Comparison of ENCODE assay signal across 28 cellular contexts in the genomic region with DNA sequence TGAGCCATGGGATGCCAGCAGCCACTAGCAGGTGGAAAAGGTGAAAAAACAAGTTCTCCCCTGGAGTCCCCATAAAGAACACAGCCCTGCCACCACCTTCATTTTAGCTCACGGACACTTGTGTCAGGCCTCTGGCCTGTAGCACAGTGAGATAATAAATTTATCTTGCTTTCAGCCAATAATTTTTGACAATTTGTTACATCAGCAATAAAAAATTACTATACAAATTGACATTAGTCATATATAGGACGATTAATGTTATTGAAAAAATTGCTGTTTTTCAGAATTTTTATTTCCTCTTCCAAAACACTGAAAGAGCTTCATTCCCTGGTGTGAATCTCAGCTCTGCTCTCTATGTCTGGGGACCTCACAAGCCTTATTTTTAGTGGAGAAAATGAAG.
"Had no signal": no experiment of that assay in that cellular context is flagged by ENCODE, and none has a peak within 500 bp of the region (broad histone marks: within the 10 kb centered on the region; RNA-seq: fewer than 3 reads in every experiment).

No MANE protein-coding gene starts in this region.

- H3K4me2 ChIP-seq: neural progenitor cell, smooth muscle cell had no signal

- H2AFZ ChIP-seq: neural progenitor cell had no signal

- H3K4me3 ChIP-seq: neural progenitor cell, pancreas, psoas muscle, skin epidermis, smooth muscle cell, spleen, suprapubic skin, testis, tibial artery, transverse colon, upper lobe of right lung, uterus had no signal

- DNase-seq: naive thymus-derived CD4-positive, alpha-beta T cell; natural killer cell; nucleus accumbens; pancreas; psoas muscle; right cardiac atrium; spleen; stimulated activated CD4-positive, alpha-beta T cell treated with anti-CD3 and anti-CD28 coated beads, Interleukin-12 subunit alpha, Interleukin-12 subunit beta, amount 100 ng/mL, for 4 hours; stimulated activated CD4-positive, alpha-beta T cell treated with anti-CD3 and anti-CD28 coated beads, Interleukin-1b, Interleukin-23, amount 100 ng/mL, for 48 hours; stimulated activated CD4-positive, alpha-beta T cell treated with anti-CD3 and anti-CD28 coated beads, Interleukin-4, amount 100 ng/mL, for 1 hour; stimulated activated CD4-positive, alpha-beta T cell treated with anti-CD3 and anti-CD28 coated beads, Interleukin-4, amount 100 ng/mL, for 4 hours; stimulated activated CD8-positive, alpha-beta memory T cell treated with anti-CD3 and anti-CD28 coated beads, Interleukin-4, amount 100 ng/mL, for 48 hours; stimulated activated naive CD4-positive, alpha-beta T cell; stimulated activated naive CD8-positive, alpha-beta T cell treated with anti-CD3 and anti-CD28 coated beads, Interleukin-15, amount 100 ng/mL, for 72 hours; stimulated activated naive CD8-positive, alpha-beta T cell treated with anti-CD3 and anti-CD28 coated beads, Interleukin-15, Interleukin-2, amounts not matched to agents 100 U/mL and 50 U/mL, for 24 hours; substantia nigra; testis; tibial artery; transverse colon; upper lobe of right lung; uterus had no signal

- H3K9ac ChIP-seq: neural progenitor cell had no signal

- H3K4me1 ChIP-seq: neural progenitor cell, pancreas, psoas muscle, spleen, suprapubic skin, testis, tibial artery, transverse colon, upper lobe of right lung, uterus had no signal

- FAIRE-seq: pancreas had no signal

- H3K27me3 ChIP-seq: neural progenitor cell, neutrophil, pancreas, suprapubic skin, testis, tibial artery, transverse colon, upper lobe of right lung, uterus had no signal

- H3K36me3 ChIP-seq: neural progenitor cell, neutrophil, pancreas, spleen, suprapubic skin, tibial artery, transverse colon, upper lobe of right lung, uterus had no signal

- H3K27ac ChIP-seq: neural progenitor cell, neutrophil, pancreas, psoas muscle, skin epidermis, spleen, suprapubic skin, testis, tibial artery, transverse colon, upper lobe of right lung, uterus had no signal

- ATAC-seq: naive thymus-derived CD4-positive, alpha-beta T cell; natural killer cell; pancreas; psoas muscle; right cardiac atrium; sciatic nerve; stimulated activated memory B cell treated with anti-CD40 and anti-IgM and Interleukin-4, amounts not matched to agents 10 μg/mL and 1 μg/mL and 100 μg/mL, for 72 hours; stimulated activated naive CD8-positive, alpha-beta T cell treated with anti-CD3 and anti-CD28 coated beads, Interleukin-15, amount 100 ng/mL, for 72 hours; stimulated activated naive CD8-positive, alpha-beta T cell treated with anti-CD3 and anti-CD28 coated beads, Interleukin-15, Interleukin-2, amounts not matched to agents 100 U/mL and 50 U/mL, for 24 hours; upper lobe of right lung had no signal

- H3K9me3 ChIP-seq: neutrophil, pancreas, psoas muscle, spleen, suprapubic skin, testis, tibial artery, transverse colon, upper lobe of right lung, uterus had no signal
